Comparison of ENCODE assay signal across 1 cellular context in the genomic region with DNA sequence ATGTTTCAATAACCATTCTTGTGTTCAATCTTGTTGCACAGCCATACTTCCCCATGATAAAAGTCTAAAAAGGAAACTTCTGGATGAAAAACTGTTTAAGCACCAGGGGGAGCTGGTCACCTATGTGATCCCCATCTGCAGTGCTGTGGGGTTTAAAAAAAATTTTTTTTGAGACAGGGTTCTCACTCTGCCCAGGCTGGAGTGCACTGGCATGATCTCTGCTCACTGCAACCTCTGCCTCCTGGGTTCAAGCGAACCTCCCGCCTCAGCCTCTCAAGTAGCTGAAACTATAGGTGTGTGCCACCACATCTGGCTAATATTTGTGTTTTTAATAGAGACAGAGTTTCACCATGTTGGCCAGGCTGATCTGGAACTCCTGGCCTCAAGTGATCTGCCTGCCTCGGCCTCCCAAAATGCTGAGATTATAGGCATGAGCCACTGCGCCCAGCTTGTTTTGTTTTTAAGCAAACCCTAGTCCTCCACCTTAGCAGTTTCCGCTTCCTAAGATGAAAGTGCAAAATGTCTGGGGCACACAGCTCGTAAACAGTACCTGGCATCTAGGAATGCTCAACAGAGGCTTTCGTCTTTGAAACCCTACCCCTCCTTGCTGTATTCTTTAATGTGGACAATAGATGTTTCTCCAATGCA.
A peak's percentile ranks its signal among the peaks of the same experiment; 100 is the strongest.
TF ChIP-seq lines count a peak whose summit lies in the region.

No MANE protein-coding gene starts in this region.

TF ChIP-seq in HepG2, 621 proteins besides CTCF, POLR2A, EP300 and RAD21 (continued from another document and continues in another):
- TF ChIP-seq, protein P1, sequence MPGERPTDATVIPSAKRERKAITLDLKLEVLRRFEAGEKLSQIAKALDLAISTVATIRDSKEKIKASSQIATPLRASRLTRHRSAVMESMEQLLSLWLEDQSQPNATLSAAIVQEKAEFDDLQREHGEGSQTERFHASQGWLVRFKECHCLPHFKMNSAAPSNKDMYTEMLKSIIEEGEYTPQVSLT (CRISPR knock-in tag; IDR thresholded peaks at IDR 0.05; ENCODE audit: borderline replicate concordance, low read depth): peak; percentile 56; the same call in 1 of the 2 replicates
- TF ChIP-seq NFKBIZ (CRISPR knock-in tag; IDR thresholded peaks at IDR 0.05) (no peak), NKX3-1 (CRISPR knock-in tag; IDR thresholded peaks at IDR 0.05) (no peak), ZNF777 (CRISPR knock-in tag; IDR thresholded peaks at IDR 0.05) (no peak), RARG (CRISPR knock-in tag; IDR thresholded peaks at IDR 0.05; ENCODE audit: low read depth) (no peak), ZFX (CRISPR knock-in tag; IDR thresholded peaks at IDR 0.05; ENCODE audit: low read depth) (no peak), PRMT3 (CRISPR knock-in tag; IDR thresholded peaks at IDR 0.05; ENCODE audit: borderline replicate concordance, low read depth) (no peak), ZFP36L1 (CRISPR knock-in tag; IDR thresholded peaks at IDR 0.05) (no peak), NFE2 (CRISPR knock-in tag; IDR thresholded peaks at IDR 0.05) (no peak), ZBTB8A (CRISPR knock-in tag; IDR thresholded peaks at IDR 0.05; ENCODE audit: borderline replicate concordance, low read depth) (no peak), CBFB (CRISPR knock-in tag; IDR thresholded peaks at IDR 0.05) (0 out of 2 replicates have a peak, but pooled peaks have one; percentile 29), SOX5 (CRISPR knock-in tag; IDR thresholded peaks at IDR 0.05; ENCODE audit: borderline replicate concordance) (no peak), SNAI1 (CRISPR knock-in tag; IDR thresholded peaks at IDR 0.05; ENCODE audit: borderline replicate concordance) (0 out of 2 replicates have a peak, but pooled peaks have one; percentile 91), RFX3 (CRISPR knock-in tag; IDR thresholded peaks at IDR 0.05) (no peak), MED1 (CRISPR knock-in tag; IDR thresholded peaks at IDR 0.05) (no peak; the same call in 1 of the 2 replicates), ZNF556 (CRISPR knock-in tag; IDR thresholded peaks at IDR 0.05; ENCODE audit: borderline replicate concordance) (no peak; the same call in 1 of the 2 replicates), KDM1A (CRISPR knock-in tag; IDR thresholded peaks at IDR 0.05) (0 out of 2 replicates have a peak, but pooled peaks have one; percentile 18), KAT7 (CRISPR knock-in tag; IDR thresholded peaks at IDR 0.05; ENCODE audit: borderline replicate concordance) (no peak), NFYC (CRISPR knock-in tag; IDR thresholded peaks at IDR 0.05) (no peak), SRSF1 (optimal IDR thresholded peaks at IDR 0.05; ENCODE audit: low read depth, low read length) (no peak), ZNF883 (CRISPR knock-in tag; IDR thresholded peaks at IDR 0.05; ENCODE audit: not compliant biosample characterization) (no peak), ZNF136 (CRISPR knock-in tag; IDR thresholded peaks at IDR 0.05; ENCODE audit: low read depth) (peak; percentile 55; the same call in 1 of the 2 replicates), ARNT (IDR thresholded peaks at IDR 0.05) (no peak), MTA1 (CRISPR knock-in tag; IDR thresholded peaks at IDR 0.05; ENCODE audit: borderline replicate concordance) (no peak)
- TF ChIP-seq, protein P2, sequence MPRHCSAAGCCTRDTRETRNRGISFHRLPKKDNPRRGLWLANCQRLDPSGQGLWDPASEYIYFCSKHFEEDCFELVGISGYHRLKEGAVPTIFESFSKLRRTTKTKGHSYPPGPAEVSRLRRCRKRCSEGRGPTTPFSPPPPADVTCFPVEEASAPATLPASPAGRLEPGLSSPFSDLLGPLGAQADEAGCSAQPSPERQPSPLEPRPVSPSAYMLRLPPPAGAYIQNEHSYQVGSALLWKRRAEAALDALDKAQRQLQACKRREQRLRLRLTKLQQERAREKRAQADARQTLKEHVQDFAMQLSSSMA (CRISPR knock-in tag; IDR thresholded peaks at IDR 0.05): no peak; the same call in 1 of the 2 replicates
- TF ChIP-seq, protein P3, sequence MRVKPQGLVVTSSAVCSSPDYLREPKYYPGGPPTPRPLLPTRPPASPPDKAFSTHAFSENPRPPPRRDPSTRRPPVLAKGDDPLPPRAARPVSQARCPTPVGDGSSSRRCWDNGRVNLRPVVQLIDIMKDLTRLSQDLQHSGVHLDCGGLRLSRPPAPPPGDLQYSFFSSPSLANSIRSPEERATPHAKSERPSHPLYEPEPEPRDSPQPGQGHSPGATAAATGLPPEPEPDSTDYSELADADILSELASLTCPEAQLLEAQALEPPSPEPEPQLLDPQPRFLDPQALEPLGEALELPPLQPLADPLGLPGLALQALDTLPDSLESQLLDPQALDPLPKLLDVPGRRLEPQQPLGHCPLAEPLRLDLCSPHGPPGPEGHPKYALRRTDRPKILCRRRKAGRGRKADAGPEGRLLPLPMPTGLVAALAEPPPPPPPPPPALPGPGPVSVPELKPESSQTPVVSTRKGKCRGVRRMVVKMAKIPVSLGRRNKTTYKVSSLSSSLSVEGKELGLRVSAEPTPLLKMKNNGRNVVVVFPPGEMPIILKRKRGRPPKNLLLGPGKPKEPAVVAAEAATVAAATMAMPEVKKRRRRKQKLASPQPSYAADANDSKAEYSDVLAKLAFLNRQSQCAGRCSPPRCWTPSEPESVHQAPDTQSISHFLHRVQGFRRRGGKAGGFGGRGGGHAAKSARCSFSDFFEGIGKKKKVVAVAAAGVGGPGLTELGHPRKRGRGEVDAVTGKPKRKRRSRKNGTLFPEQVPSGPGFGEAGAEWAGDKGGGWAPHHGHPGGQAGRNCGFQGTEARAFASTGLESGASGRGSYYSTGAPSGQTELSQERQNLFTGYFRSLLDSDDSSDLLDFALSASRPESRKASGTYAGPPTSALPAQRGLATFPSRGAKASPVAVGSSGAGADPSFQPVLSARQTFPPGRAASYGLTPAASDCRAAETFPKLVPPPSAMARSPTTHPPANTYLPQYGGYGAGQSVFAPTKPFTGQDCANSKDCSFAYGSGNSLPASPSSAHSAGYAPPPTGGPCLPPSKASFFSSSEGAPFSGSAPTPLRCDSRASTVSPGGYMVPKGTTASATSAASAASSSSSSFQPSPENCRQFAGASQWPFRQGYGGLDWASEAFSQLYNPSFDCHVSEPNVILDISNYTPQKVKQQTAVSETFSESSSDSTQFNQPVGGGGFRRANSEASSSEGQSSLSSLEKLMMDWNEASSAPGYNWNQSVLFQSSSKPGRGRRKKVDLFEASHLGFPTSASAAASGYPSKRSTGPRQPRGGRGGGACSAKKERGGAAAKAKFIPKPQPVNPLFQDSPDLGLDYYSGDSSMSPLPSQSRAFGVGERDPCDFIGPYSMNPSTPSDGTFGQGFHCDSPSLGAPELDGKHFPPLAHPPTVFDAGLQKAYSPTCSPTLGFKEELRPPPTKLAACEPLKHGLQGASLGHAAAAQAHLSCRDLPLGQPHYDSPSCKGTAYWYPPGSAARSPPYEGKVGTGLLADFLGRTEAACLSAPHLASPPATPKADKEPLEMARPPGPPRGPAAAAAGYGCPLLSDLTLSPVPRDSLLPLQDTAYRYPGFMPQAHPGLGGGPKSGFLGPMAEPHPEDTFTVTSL (CRISPR knock-in tag; IDR thresholded peaks at IDR 0.05; ENCODE audit: borderline replicate concordance): no peak
- TF ChIP-seq, protein P4, sequence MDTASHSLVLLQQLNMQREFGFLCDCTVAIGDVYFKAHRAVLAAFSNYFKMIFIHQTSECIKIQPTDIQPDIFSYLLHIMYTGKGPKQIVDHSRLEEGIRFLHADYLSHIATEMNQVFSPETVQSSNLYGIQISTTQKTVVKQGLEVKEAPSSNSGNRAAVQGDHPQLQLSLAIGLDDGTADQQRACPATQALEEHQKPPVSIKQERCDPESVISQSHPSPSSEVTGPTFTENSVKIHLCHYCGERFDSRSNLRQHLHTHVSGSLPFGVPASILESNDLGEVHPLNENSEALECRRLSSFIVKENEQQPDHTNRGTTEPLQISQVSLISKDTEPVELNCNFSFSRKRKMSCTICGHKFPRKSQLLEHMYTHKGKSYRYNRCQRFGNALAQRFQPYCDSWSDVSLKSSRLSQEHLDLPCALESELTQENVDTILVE (CRISPR knock-in tag; IDR thresholded peaks at IDR 0.05): no peak
- TF ChIP-seq, protein P5, sequence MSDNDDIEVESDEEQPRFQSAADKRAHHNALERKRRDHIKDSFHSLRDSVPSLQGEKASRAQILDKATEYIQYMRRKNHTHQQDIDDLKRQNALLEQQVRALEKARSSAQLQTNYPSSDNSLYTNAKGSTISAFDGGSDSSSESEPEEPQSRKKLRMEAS (IDR thresholded peaks at IDR 0.05): no peak
- TF ChIP-seq, protein P6, sequence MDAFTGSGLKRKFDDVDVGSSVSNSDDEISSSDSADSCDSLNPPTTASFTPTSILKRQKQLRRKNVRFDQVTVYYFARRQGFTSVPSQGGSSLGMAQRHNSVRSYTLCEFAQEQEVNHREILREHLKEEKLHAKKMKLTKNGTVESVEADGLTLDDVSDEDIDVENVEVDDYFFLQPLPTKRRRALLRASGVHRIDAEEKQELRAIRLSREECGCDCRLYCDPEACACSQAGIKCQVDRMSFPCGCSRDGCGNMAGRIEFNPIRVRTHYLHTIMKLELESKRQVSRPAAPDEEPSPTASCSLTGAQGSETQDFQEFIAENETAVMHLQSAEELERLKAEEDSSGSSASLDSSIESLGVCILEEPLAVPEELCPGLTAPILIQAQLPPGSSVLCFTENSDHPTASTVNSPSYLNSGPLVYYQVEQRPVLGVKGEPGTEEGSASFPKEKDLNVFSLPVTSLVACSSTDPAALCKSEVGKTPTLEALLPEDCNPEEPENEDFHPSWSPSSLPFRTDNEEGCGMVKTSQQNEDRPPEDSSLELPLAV (CRISPR knock-in tag; conservative IDR thresholded peaks at IDR 0.05; ENCODE audit: low read depth): no peak
- TF ChIP-seq, protein P7, sequence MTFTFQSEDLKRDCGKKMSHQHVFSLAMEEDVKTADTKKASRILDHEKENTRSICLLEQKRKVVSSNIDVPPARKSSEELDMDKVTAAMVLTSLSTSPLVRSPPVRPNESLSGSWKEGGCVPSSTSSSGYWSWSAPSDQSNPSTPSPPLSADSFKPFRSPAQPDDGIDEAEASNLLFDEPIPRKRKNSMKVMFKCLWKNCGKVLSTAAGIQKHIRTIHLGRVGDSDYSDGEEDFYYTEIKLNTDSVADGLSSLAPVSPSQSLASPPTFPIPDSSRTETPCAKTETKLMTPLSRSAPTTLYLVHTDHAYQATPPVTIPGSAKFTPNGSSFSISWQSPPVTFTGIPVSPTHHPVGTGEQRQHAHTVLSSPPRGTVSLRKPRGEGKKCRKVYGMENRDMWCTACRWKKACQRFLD (CRISPR knock-in tag; IDR thresholded peaks at IDR 0.05; ENCODE audit: borderline replicate concordance): no peak
- TF ChIP-seq, protein P8, sequence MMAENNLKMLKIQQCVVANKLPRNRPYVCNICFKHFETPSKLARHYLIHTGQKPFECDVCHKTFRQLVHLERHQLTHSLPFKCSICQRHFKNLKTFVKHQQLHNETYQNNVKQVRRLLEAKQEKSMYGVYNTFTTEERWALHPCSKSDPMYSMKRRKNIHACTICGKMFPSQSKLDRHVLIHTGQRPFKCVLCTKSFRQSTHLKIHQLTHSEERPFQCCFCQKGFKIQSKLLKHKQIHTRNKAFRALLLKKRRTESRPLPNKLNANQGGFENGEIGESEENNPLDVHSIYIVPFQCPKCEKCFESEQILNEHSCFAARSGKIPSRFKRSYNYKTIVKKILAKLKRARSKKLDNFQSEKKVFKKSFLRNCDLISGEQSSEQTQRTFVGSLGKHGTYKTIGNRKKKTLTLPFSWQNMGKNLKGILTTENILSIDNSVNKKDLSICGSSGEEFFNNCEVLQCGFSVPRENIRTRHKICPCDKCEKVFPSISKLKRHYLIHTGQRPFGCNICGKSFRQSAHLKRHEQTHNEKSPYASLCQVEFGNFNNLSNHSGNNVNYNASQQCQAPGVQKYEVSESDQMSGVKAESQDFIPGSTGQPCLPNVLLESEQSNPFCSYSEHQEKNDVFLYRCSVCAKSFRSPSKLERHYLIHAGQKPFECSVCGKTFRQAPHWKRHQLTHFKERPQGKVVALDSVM (CRISPR knock-in tag; IDR thresholded peaks at IDR 0.05): peak; percentile 89
- TF ChIP-seq, protein P9, sequence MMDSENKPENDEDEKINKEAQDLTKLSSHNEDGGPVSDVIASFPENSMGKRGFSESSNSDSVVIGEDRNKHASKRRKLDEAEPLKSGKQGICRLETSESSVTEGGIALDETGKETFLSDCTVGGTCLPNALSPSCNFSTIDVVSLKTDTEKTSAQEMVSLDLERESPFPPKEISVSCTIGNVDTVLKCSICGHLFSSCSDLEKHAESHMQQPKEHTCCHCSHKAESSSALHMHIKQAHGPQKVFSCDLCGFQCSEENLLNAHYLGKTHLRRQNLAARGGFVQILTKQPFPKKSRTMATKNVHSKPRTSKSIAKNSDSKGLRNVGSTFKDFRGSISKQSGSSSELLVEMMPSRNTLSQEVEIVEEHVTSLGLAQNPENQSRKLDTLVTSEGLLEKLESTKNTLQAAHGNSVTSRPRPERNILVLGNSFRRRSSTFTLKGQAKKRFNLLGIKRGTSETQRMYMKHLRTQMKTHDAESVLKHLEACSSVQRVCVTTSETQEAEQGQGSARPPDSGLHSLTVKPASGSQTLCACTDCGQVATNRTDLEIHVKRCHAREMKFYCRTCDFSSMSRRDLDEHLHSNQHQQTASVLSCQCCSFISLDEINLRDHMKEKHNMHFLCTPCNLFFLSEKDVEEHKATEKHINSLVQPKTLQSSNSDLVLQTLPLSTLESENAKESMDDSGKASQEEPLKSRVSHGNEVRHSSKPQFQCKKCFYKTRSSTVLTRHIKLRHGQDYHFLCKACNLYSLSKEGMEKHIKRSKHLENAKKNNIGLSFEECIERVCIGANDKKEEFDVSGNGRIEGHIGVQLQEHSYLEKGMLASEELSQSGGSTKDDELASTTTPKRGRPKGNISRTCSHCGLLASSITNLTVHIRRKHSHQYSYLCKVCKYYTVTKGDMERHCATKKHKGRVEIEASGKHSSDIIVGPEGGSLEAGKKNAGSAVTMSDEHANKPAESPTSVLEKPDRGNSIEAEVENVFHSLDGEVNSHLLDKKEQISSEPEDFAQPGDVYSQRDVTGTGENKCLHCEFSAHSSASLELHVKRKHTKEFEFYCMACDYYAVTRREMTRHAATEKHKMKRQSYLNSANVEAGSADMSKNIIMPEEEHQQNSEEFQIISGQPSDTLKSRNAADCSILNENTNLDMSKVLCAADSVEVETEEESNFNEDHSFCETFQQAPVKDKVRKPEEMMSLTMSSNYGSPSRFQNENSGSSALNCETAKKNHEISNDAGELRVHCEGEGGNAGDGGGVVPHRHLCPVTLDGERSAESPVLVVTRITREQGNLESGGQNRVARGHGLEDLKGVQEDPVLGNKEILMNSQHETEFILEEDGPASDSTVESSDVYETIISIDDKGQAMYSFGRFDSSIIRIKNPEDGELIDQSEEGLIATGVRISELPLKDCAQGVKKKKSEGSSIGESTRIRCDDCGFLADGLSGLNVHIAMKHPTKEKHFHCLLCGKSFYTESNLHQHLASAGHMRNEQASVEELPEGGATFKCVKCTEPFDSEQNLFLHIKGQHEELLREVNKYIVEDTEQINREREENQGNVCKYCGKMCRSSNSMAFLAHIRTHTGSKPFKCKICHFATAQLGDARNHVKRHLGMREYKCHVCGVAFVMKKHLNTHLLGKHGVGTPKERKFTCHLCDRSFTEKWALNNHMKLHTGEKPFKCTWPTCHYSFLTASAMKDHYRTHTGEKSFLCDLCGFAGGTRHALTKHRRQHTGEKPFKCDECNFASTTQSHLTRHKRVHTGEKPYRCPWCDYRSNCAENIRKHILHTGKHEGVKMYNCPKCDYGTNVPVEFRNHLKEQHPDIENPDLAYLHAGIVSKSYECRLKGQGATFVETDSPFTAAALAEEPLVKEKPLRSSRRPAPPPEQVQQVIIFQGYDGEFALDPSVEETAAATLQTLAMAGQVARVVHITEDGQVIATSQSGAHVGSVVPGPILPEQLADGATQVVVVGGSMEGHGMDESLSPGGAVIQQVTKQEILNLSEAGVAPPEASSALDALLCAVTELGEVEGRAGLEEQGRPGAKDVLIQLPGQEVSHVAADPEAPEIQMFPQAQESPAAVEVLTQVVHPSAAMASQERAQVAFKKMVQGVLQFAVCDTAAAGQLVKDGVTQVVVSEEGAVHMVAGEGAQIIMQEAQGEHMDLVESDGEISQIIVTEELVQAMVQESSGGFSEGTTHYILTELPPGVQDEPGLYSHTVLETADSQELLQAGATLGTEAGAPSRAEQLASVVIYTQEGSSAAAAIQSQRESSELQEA (CRISPR knock-in tag; IDR thresholded peaks at IDR 0.05; ENCODE audit: not compliant biosample characterization): no peak
